1 cellular context compared by ENCODE assay signal in the genomic region with DNA sequence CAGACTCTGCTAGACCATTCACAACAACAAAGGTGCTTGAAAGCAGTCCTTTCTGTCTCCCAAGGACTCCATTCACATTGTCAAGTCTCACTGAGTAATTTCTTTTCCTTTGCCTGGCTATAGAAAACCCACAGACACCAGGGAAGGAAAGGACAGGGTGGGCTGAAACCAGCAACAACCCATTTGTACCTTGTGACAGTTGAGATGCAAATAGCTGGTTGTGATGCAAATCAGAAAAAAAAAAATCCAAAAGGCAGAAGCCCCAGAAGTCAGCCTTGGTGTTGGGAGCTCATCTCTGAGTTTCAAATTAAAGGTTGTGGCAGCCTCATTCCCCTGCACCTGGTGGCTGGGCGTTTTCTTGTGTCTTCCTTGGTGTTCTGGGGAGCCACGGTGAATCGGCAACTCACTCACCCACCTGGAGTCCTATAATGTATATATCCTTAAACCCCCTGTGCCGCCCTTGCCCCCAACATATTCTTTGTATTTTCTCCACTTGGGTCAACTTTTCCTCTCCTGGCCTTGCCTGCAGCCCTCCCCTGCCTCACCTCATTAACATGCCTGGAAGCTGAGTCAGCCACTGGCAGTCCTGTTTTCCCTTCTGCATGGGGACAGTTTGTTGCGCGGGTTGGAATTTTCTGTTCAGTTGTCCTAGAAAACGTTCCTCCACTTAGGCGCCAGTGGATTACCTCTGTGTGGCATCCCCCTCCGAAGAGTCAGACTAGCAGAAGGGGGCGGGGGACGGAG.
TF ChIP-seq lines count a peak whose summit lies in the region.

No MANE protein-coding gene starts in this region.

TF ChIP-seq in HEK293, 187 proteins besides CTCF, POLR2A, EP300 and RAD21:
- TF ChIP-seq ZNF600 (tag by site-specific recombination; IDR thresholded peaks at IDR 0.05), result peak; percentile 85
- peak; percentile 55; the same call in 1 of the 2 replicates for TF ChIP-seq GLIS2 (tag by site-specific recombination; IDR thresholded peaks at IDR 0.05)
- TF ChIP-seq, protein P1, sequence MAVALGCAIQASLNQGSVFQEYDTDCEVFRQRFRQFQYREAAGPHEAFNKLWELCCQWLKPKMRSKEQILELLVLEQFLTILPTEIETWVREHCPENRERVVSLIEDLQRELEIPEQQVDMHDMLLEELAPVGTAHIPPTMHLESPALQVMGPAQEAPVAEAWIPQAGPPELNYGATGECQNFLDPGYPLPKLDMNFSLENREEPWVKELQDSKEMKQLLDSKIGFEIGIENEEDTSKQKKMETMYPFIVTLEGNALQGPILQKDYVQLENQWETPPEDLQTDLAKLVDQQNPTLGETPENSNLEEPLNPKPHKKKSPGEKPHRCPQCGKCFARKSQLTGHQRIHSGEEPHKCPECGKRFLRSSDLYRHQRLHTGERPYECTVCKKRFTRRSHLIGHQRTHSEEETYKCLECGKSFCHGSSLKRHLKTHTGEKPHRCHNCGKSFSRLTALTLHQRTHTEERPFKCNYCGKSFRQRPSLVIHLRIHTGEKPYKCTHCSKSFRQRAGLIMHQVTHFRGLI (tag by site-specific recombination; IDR thresholded peaks at IDR 0.05), result no peak
- peak; percentile 20; the same call in 1 of the 2 replicates for TF ChIP-seq WT1 (tag by site-specific recombination; IDR thresholded peaks at IDR 0.05)
- peak; percentile 37; the same call in 1 of the 2 replicates for TF ChIP-seq ZNF366 (tag by site-specific recombination; conservative IDR thresholded peaks at IDR 0.05)
- TF ChIP-seq PRDM1 (tag by site-specific recombination; IDR thresholded peaks at IDR 0.05), result peak; percentile 93
- TF ChIP-seq ZNF302 (tag by site-specific recombination; IDR thresholded peaks at IDR 0.05; ENCODE audit: low read depth), result no peak
- TF ChIP-seq, protein P2, sequence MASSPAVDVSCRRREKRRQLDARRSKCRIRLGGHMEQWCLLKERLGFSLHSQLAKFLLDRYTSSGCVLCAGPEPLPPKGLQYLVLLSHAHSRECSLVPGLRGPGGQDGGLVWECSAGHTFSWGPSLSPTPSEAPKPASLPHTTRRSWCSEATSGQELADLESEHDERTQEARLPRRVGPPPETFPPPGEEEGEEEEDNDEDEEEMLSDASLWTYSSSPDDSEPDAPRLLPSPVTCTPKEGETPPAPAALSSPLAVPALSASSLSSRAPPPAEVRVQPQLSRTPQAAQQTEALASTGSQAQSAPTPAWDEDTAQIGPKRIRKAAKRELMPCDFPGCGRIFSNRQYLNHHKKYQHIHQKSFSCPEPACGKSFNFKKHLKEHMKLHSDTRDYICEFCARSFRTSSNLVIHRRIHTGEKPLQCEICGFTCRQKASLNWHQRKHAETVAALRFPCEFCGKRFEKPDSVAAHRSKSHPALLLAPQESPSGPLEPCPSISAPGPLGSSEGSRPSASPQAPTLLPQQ (tag by site-specific recombination; IDR thresholded peaks at IDR 0.05), result no peak
- no peak for TF ChIP-seq ZXDB (tag by site-specific recombination; IDR thresholded peaks at IDR 0.05)
- TF ChIP-seq, protein P3, sequence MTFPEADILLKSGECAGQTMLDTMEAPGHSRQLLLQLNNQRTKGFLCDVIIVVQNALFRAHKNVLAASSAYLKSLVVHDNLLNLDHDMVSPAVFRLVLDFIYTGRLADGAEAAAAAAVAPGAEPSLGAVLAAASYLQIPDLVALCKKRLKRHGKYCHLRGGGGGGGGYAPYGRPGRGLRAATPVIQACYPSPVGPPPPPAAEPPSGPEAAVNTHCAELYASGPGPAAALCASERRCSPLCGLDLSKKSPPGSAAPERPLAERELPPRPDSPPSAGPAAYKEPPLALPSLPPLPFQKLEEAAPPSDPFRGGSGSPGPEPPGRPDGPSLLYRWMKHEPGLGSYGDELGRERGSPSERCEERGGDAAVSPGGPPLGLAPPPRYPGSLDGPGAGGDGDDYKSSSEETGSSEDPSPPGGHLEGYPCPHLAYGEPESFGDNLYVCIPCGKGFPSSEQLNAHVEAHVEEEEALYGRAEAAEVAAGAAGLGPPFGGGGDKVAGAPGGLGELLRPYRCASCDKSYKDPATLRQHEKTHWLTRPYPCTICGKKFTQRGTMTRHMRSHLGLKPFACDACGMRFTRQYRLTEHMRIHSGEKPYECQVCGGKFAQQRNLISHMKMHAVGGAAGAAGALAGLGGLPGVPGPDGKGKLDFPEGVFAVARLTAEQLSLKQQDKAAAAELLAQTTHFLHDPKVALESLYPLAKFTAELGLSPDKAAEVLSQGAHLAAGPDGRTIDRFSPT (tag by site-specific recombination; IDR thresholded peaks at IDR 0.05), result 0 out of 2 replicates have a peak, but pooled peaks have one; percentile 22
- peak; percentile 43 for TF ChIP-seq SP7 (tag by site-specific recombination; IDR thresholded peaks at IDR 0.05)
- peak; percentile 78 for TF ChIP-seq GLIS1 (tag by site-specific recombination; IDR thresholded peaks at IDR 0.05)
TF ChIP-seq in HEK293: peak in this region for 8.
